In genomic region chr9:98977246-98977681, GRCh38 we compare ENCODE assay signal across 2 cellular contexts.
TF ChIP-seq lines count a peak whose summit lies in the region.

No MANE protein-coding gene starts in this region.

TF ChIP-seq in IMR-90, 13 proteins besides CTCF, POLR2A, EP300 and RAD21:
- TF ChIP-seq SMC3 (IDR thresholded peaks at IDR 0.05; ENCODE audit: low read depth, low read length) (no peak), MAFK (IDR thresholded peaks at IDR 0.05; ENCODE audit: low read depth, low read length) (no peak), RCOR1 (IDR thresholded peaks at IDR 0.05; ENCODE audit: insufficient replicate concordance, low read length) (no peak), MAZ (IDR thresholded peaks at IDR 0.05; ENCODE audit: borderline replicate concordance, low read depth, low read length) (no peak), FOS (IDR thresholded peaks at IDR 0.05; ENCODE audit: low read depth, low read length) (no peak)
- TF ChIP-seq, protein P1, sequence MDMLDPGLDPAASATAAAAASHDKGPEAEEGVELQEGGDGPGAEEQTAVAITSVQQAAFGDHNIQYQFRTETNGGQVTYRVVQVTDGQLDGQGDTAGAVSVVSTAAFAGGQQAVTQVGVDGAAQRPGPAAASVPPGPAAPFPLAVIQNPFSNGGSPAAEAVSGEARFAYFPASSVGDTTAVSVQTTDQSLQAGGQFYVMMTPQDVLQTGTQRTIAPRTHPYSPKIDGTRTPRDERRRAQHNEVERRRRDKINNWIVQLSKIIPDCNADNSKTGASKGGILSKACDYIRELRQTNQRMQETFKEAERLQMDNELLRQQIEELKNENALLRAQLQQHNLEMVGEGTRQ (IDR thresholded peaks at IDR 0.05; ENCODE audit: low read depth, low read length) = no peak

TF ChIP-seq in HepG2, 621 proteins besides CTCF, POLR2A, EP300 and RAD21:
- TF ChIP-seq MXI1 (IDR thresholded peaks at IDR 0.05; ENCODE audit: borderline replicate concordance, low read depth, low read length) (no peak), MEIS1 (CRISPR knock-in tag; IDR thresholded peaks at IDR 0.05; ENCODE audit: borderline replicate concordance) (no peak)
- TF ChIP-seq, protein P2, sequence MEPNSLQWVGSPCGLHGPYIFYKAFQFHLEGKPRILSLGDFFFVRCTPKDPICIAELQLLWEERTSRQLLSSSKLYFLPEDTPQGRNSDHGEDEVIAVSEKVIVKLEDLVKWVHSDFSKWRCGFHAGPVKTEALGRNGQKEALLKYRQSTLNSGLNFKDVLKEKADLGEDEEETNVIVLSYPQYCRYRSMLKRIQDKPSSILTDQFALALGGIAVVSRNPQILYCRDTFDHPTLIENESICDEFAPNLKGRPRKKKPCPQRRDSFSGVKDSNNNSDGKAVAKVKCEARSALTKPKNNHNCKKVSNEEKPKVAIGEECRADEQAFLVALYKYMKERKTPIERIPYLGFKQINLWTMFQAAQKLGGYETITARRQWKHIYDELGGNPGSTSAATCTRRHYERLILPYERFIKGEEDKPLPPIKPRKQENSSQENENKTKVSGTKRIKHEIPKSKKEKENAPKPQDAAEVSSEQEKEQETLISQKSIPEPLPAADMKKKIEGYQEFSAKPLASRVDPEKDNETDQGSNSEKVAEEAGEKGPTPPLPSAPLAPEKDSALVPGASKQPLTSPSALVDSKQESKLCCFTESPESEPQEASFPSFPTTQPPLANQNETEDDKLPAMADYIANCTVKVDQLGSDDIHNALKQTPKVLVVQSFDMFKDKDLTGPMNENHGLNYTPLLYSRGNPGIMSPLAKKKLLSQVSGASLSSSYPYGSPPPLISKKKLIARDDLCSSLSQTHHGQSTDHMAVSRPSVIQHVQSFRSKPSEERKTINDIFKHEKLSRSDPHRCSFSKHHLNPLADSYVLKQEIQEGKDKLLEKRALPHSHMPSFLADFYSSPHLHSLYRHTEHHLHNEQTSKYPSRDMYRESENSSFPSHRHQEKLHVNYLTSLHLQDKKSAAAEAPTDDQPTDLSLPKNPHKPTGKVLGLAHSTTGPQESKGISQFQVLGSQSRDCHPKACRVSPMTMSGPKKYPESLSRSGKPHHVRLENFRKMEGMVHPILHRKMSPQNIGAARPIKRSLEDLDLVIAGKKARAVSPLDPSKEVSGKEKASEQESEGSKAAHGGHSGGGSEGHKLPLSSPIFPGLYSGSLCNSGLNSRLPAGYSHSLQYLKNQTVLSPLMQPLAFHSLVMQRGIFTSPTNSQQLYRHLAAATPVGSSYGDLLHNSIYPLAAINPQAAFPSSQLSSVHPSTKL (CRISPR knock-in tag; IDR thresholded peaks at IDR 0.05) = no peak
